Comparison of ENCODE assay signal across 1 cellular context in the genomic region with DNA sequence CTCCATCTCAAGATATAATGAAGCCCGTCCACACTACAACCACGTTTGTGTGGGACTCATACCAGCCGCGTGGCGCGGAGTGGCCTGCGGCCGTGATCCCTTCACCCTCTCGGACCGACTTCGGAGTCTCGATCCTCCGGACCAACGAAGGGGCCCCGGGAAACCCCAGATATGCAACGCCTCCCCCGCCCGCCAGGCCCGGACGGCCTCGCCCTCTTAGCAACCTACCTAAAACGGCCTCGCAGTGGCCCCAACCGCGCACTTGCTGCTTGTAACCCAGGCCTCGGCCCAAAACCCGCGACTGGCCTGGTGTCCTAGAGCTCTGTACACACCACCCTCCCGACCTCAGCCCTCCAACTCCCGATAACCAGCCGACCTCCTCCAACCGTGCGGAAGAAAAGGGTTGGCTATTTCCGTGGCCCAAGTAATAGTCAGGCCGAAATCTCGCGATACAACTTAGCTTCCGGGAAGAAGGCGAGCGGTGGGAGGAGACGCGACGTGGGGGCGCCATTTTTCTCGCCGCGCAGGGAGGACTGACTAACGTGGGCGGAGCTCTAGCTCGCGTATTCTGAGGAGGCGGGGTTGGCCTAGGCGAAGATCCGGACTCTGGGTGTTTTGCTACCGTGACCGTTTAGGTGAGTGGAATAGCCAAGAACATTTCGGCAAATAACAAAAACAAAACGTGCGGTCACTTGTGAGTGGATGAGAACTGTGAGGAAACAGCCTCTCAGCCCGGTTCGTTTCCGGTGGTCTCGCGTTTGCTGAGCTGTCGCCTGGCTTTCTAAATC.
TF ChIP-seq lines count a peak whose summit lies in the region.

Gene C11orf54, plus strand, starts transcription at position 579 of the 788 bp plus-strand sequence. CDS start 5,722 bp downstream, outside the sequence.
Gene TAF1D, minus strand, starts transcription at position 402 of the 788 bp plus-strand sequence. CDS start 2,191 bp downstream, outside the sequence.

TF ChIP-seq in HEK293, 187 proteins besides CTCF, POLR2A, EP300 and RAD21 (continued from another document):
- TF ChIP-seq ZNF148 (tag by site-specific recombination; IDR thresholded peaks at IDR 0.05; ENCODE audit: borderline replicate concordance) (no peak), KLF7 (tag by site-specific recombination; IDR thresholded peaks at IDR 0.05; ENCODE audit: borderline replicate concordance) (0 out of 2 replicates have a peak, but pooled peaks have one; percentile 14), ZNF280C (tag by site-specific recombination; IDR thresholded peaks at IDR 0.05) (no peak), ZNF48 (tag by site-specific recombination; IDR thresholded peaks at IDR 0.05) (no peak), ZNF830 (tag by site-specific recombination; IDR thresholded peaks at IDR 0.05; ENCODE audit: low read depth) (no peak), ZNF707 (tag by site-specific recombination; IDR thresholded peaks at IDR 0.05) (no peak), SP2 (tag by site-specific recombination; IDR thresholded peaks at IDR 0.05) (peak; percentile 67), ZSCAN5A (tag by site-specific recombination; IDR thresholded peaks at IDR 0.05) (0 out of 2 replicates have a peak, but pooled peaks have one; percentile 52), ZXDB (tag by site-specific recombination; IDR thresholded peaks at IDR 0.05) (peak; percentile 100), ZFHX2 (tag by site-specific recombination; conservative IDR thresholded peaks at IDR 0.05) (peak; percentile 83), REPIN1 (tag by site-specific recombination; IDR thresholded peaks at IDR 0.05; ENCODE audit: low read depth) (peak; percentile 60; the same call in 1 of the 2 replicates), GLIS1 (tag by site-specific recombination; IDR thresholded peaks at IDR 0.05) (no peak), ZNF2 (tag by site-specific recombination; IDR thresholded peaks at IDR 0.05) (peak; percentile 55; the same call in 1 of the 2 replicates), BCL11B (tag by site-specific recombination; IDR thresholded peaks at IDR 0.05; ENCODE audit: low read depth) (no peak), SP7 (tag by site-specific recombination; IDR thresholded peaks at IDR 0.05) (peak; percentile 62), WT1 (tag by site-specific recombination; IDR thresholded peaks at IDR 0.05) (no peak), ZBTB8A (tag by site-specific recombination; IDR thresholded peaks at IDR 0.05) (peak; percentile 48; the same call in 1 of the 2 replicates), ZNF174 (tag by site-specific recombination; IDR thresholded peaks at IDR 0.05) (no peak), ZNF391 (tag by site-specific recombination; IDR thresholded peaks at IDR 0.05; ENCODE audit: borderline replicate concordance, low read depth) (no peak), ZNF623 (tag by site-specific recombination; IDR thresholded peaks at IDR 0.05) (peak; percentile 29; the same call in 1 of the 2 replicates), ZBTB17 (tag by site-specific recombination; IDR thresholded peaks at IDR 0.05) (0 out of 2 replicates have a peak, but pooled peaks have one; percentile 22), GLIS2 (tag by site-specific recombination; IDR thresholded peaks at IDR 0.05) (peak; percentile 61; the same call in 1 of the 2 replicates), ZNF138 (tag by site-specific recombination; IDR thresholded peaks at IDR 0.05; ENCODE audit: borderline replicate concordance) (no peak), KLF8 (tag by site-specific recombination; IDR thresholded peaks at IDR 0.05) (peak; percentile 31; the same call in 1 of the 2 replicates), EGR2 (tag by site-specific recombination; IDR thresholded peaks at IDR 0.05; ENCODE audit: low read depth) (peak; percentile 83), SP3 (tag by site-specific recombination; IDR thresholded peaks at IDR 0.05) (peak; percentile 70), YY1 (tag by site-specific recombination; IDR thresholded peaks at IDR 0.05) (0 out of 2 replicates have a peak, but pooled peaks have one; percentile 36), ZNF335 (tag by site-specific recombination; conservative IDR thresholded peaks at IDR 0.05) (peak; percentile 41; the same call in 1 of the 2 replicates), ZBTB20 (tag by site-specific recombination; IDR thresholded peaks at IDR 0.05) (peak; percentile 97), ZBTB11 (tag by site-specific recombination; conservative IDR thresholded peaks at IDR 0.05; ENCODE audit: low read depth) (peak; percentile 49; the same call in 1 of the 2 replicates)
- TF ChIP-seq, protein P1, sequence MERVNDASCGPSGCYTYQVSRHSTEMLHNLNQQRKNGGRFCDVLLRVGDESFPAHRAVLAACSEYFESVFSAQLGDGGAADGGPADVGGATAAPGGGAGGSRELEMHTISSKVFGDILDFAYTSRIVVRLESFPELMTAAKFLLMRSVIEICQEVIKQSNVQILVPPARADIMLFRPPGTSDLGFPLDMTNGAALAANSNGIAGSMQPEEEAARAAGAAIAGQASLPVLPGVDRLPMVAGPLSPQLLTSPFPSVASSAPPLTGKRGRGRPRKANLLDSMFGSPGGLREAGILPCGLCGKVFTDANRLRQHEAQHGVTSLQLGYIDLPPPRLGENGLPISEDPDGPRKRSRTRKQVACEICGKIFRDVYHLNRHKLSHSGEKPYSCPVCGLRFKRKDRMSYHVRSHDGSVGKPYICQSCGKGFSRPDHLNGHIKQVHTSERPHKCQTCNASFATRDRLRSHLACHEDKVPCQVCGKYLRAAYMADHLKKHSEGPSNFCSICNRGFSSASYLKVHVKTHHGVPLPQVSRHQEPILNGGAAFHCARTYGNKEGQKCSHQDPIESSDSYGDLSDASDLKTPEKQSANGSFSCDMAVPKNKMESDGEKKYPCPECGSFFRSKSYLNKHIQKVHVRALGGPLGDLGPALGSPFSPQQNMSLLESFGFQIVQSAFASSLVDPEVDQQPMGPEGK (tag by site-specific recombination; IDR thresholded peaks at IDR 0.05), result peak; percentile 53
- TF ChIP-seq, protein P2, sequence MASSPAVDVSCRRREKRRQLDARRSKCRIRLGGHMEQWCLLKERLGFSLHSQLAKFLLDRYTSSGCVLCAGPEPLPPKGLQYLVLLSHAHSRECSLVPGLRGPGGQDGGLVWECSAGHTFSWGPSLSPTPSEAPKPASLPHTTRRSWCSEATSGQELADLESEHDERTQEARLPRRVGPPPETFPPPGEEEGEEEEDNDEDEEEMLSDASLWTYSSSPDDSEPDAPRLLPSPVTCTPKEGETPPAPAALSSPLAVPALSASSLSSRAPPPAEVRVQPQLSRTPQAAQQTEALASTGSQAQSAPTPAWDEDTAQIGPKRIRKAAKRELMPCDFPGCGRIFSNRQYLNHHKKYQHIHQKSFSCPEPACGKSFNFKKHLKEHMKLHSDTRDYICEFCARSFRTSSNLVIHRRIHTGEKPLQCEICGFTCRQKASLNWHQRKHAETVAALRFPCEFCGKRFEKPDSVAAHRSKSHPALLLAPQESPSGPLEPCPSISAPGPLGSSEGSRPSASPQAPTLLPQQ (tag by site-specific recombination; IDR thresholded peaks at IDR 0.05), result 0 out of 2 replicates have a peak, but pooled peaks have one; percentile 43
- TF ChIP-seq, protein P3, sequence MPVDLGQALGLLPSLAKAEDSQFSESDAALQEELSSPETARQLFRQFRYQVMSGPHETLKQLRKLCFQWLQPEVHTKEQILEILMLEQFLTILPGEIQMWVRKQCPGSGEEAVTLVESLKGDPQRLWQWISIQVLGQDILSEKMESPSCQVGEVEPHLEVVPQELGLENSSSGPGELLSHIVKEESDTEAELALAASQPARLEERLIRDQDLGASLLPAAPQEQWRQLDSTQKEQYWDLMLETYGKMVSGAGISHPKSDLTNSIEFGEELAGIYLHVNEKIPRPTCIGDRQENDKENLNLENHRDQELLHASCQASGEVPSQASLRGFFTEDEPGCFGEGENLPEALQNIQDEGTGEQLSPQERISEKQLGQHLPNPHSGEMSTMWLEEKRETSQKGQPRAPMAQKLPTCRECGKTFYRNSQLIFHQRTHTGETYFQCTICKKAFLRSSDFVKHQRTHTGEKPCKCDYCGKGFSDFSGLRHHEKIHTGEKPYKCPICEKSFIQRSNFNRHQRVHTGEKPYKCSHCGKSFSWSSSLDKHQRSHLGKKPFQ (tag by site-specific recombination; IDR thresholded peaks at IDR 0.05), result peak; percentile 24; the same call in 1 of the 2 replicates
- TF ChIP-seq, protein P4, sequence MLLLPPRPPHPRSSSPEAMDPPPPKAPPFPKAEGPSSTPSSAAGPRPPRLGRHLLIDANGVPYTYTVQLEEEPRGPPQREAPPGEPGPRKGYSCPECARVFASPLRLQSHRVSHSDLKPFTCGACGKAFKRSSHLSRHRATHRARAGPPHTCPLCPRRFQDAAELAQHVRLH (tag by site-specific recombination; IDR thresholded peaks at IDR 0.05), result peak; percentile 7; the same call in 1 of the 2 replicates
